Comparison of ENCODE assay signal across 10 cellular contexts in genomic region chr19:45593520-45593919, GRCh38. TPM values are rescaled to one million over a fixed set of nuclear protein-coding genes. Genes with fewer than 3 reads are reported as not detected.
"Had no signal": no experiment of that assay in that cellular context is flagged by ENCODE, and none has a peak within 500 bp of the region (broad histone marks: within the 10 kb centered on the region; RNA-seq: fewer than 3 reads in every experiment).

No MANE protein-coding gene starts in this region.

- H3K27ac ChIP-seq: GM23248 had no signal

- H3K36me3 ChIP-seq: HAP-1 had no signal

- H3K9me3 ChIP-seq: HAP-1 had no signal

- H3K9ac ChIP-seq: GM23248 had no signal

- H2AFZ ChIP-seq: GM23248 had no signal

- DNase-seq: GM23248, GOT3, H7, KG1 had no signal

- H3K4me1 ChIP-seq: HAP-1 had no signal

- H3K4me3 ChIP-seq: GM23248, HAP-1 had no signal

- FAIRE-seq: HTR-8/SVneo had no signal

- ATAC-seq: HCT116 had no signal

RNA-seq across cellular contexts. Expression of gene GPR4, which starts 8.5 kb away (rescaled TPM):
- total RNA-seq: H4, HT-29 had no signal
- polyA plus RNA-seq: IgD-negative memory B cell had no signal
